In the genomic region with DNA sequence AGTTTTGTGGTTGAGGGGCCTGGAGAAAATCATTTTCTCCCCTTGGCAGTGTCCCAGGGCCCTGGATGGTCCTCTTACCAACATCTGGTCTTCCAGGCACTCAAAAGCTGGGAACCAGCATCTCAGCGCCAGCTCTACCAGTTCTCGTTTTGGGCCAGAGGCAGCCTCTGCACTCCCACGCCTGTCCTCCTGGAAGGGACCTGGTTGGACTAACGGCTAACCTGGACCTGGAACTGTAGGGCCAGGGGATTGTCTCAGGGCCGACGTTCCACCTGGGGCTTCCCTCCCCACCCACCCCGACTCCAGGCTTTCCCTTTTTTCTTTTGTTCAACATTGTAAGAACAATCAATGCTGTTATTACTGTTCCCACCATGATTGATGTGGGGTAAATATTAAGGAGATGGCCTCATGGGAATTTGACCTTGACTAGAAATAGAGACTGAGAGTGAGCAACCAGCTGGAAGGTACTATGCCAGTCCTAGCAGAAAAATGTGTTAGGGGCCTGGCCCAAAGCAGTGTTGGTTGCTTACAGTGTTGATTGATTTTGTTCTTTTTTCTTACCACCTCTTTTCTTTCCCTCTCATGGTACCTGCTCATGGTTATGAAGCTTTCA, we compare ENCODE assay signal across 24 cellular contexts.
"Had no signal": no experiment of that assay in that cellular context is flagged by ENCODE, and none has a peak within 500 bp of the region (broad histone marks: within the 10 kb centered on the region; RNA-seq: fewer than 3 reads in every experiment).

No MANE protein-coding gene starts in this region.

- H3K27ac ChIP-seq: heart left ventricle, left lung, lower lobe of right lung, right lobe of liver, spleen, thoracic aorta, transverse colon had no signal

- DNase-seq: cortex of kidney; effector memory CD4-positive, alpha-beta T cell; heart left ventricle; hippocampal formation; islet precursor cell; left lung; lower lobe of right lung; natural killer cell; right lobe of liver; spleen; stimulated activated CD4-positive, alpha-beta T cell treated with anti-CD3 and anti-CD28 coated beads, Interleukin-15, amount 100 ng/mL, for 24 hours; stimulated activated CD4-positive, alpha-beta T cell treated with anti-CD3 and anti-CD28 coated beads, Interleukin-1b, Interleukin-23, amount 100 ng/mL, for 48 hours; stimulated activated CD4-positive, alpha-beta T cell treated with anti-CD3 and anti-CD28 coated beads, Interleukin-4, amount 100 ng/mL, for 24 hours; stimulated activated naive B cell treated with anti-CD40 and anti-IgM and Interleukin-4, amounts not matched to agents 10 μg/mL and 1 μg/mL and 100 μg/mL, for 72 hours; stimulated activated naive CD8-positive, alpha-beta T cell treated with anti-CD3 and anti-CD28 coated beads, Interleukin-15, amount 100 ng/mL, for 72 hours; substantia nigra; transverse colon had no signal

- H3K4me3 Mint-ChIP-seq: memory B cell; mesothelial cell of epicardium; natural killer cell; neural crest cell; stimulated activated naive B cell treated with anti-CD40 and anti-IgM and Interleukin-4, amounts not matched to agents 10 μg/mL and 1 μg/mL and 100 μg/mL, for 72 hours; stimulated activated naive CD8-positive, alpha-beta T cell treated with anti-CD3 and anti-CD28 coated beads, Interleukin-15, amount 100 ng/mL, for 72 hours had no signal

- H3K27ac Mint-ChIP-seq: mesothelial cell of epicardium; natural killer cell; stimulated activated naive B cell treated with anti-CD40 and anti-IgM and Interleukin-4, amounts not matched to agents 10 μg/mL and 1 μg/mL and 100 μg/mL, for 72 hours had no signal

- H3K9me3 Mint-ChIP-seq: memory B cell; mesothelial cell of epicardium; natural killer cell; neural crest cell; stimulated activated naive B cell treated with anti-CD40 and anti-IgM and Interleukin-4, amounts not matched to agents 10 μg/mL and 1 μg/mL and 100 μg/mL, for 72 hours; stimulated activated naive CD8-positive, alpha-beta T cell treated with anti-CD3 and anti-CD28 coated beads, Interleukin-15, amount 100 ng/mL, for 72 hours had no signal

- H3K4me3 ChIP-seq: heart left ventricle, left lung, lower lobe of right lung, right lobe of liver, spleen, thoracic aorta, transverse colon had no signal

- H3K4me1 Mint-ChIP-seq: mesothelial cell of epicardium; natural killer cell; neural crest cell; stimulated activated naive CD8-positive, alpha-beta T cell treated with anti-CD3 and anti-CD28 coated beads, Interleukin-15, amount 100 ng/mL, for 72 hours had no signal

- H3K27me3 ChIP-seq: heart left ventricle, left lung, right lobe of liver, spleen, transverse colon had no signal

- H3K27me3 Mint-ChIP-seq: memory B cell; stimulated activated naive B cell treated with anti-CD40 and anti-IgM and Interleukin-4, amounts not matched to agents 10 μg/mL and 1 μg/mL and 100 μg/mL, for 72 hours; stimulated activated naive CD8-positive, alpha-beta T cell treated with anti-CD3 and anti-CD28 coated beads, Interleukin-15, amount 100 ng/mL, for 72 hours had no signal

- FAIRE-seq: endometrium, frontal cortex had no signal

- H3K4me1 ChIP-seq: left lung, lower lobe of right lung, spleen, transverse colon had no signal

- H3K9me3 ChIP-seq: heart left ventricle, left lung, lower lobe of right lung, right lobe of liver, spleen, thoracic aorta, transverse colon had no signal

- ATAC-seq: esophagus mucosa; heart left ventricle; left lung; lower lobe of right lung; natural killer cell; right lobe of liver; stimulated activated naive B cell treated with anti-CD40 and anti-IgM and Interleukin-4, amounts not matched to agents 10 μg/mL and 1 μg/mL and 100 μg/mL, for 72 hours; stimulated activated naive CD8-positive, alpha-beta T cell treated with anti-CD3 and anti-CD28 coated beads, Interleukin-15, amount 100 ng/mL, for 72 hours had no signal
